In the genomic region with DNA sequence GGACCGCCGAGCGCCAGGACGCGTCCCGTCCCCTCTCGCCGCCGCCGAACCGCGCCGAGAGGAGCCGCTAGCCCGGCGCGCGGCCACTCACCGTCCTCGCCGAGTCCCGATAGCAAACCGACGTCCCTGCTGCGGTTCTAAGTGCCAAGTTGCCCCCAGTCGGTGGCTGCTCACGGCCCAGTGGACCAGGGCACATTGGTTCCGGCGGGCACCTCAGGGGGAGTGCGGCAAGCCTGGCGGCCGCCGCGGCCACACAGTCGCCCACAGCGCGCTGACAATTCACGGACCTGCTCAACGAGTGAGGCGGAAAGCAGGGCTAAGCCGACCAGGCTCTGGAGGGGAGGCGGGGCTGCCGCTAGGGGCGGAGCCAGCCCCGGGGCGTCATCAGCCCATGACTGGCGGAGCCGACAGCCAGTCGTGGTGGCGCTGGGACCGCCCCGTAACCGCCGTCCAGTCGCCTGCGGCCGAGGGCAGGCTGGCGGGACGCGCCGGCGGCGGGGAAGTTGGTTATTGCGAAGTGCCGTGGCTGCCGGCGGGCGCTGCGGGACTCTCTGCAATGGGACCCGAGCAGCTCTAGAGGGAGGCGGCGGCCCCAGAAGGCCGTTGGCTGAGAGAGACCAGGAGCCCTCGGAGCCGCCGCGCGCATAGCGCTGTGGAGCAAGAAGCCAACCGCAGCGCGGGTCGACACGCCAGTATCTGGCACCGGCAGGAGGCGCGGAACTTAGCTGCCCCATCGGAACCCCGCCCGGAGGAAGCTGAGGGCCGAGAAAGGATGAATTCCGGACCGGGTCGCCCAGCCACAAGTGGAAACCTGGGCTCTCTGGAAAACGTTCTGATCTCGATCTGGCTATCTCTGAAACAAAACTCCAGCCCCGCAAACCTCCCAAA, we compare ENCODE assay signal across 8 cellular contexts. TPM values are rescaled to one million over a fixed set of nuclear protein-coding genes. Genes with fewer than 3 reads are reported as not detected.
DNase-seq lines count a peak whose midpoint lies in the region; ATAC-seq and TF ChIP-seq lines count a peak whose summit lies in the region.

A gene with protein sequence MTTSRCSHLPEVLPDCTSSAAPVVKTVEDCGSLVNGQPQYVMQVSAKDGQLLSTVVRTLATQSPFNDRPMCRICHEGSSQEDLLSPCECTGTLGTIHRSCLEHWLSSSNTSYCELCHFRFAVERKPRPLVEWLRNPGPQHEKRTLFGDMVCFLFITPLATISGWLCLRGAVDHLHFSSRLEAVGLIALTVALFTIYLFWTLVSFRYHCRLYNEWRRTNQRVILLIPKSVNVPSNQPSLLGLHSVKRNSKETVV (minus strand): TSS at position 300 of the 888 bp plus-strand sequence. CDS start 112,387 bp downstream, outside the sequence.

- no peaks in the 10 kb centered on the region for H3K36me3 ChIP-seq in Panc1 (ENCODE audit: control insufficient read depth, insufficient read depth, low read length)
- H3K36me3 ChIP-seq in esophagus squamous epithelium: no peaks in the 10 kb centered on the region

- H3K4me1 ChIP-seq in Panc1 (ENCODE audit: control insufficient read depth, insufficient read depth, low read length): no peaks in the 10 kb centered on the region; the same call in 1 of the 2 replicates
- H3K4me1 ChIP-seq in esophagus squamous epithelium: peaks cover 3 to 28% (median 7%) of the 10 kb centered on the region in 3 donors

- peak within 1 kb of the TSS; percentile 54; the same call in 1 of the 2 replicates for H3K27ac ChIP-seq in Panc1 (ENCODE audit: low read length)
- peak within 1 kb of the TSS; percentile 80 to 92 (median 88) for H3K27ac ChIP-seq in esophagus squamous epithelium

- peak; percentile 57 for DNase-seq in DMS79 treated with DMSO at 0.1 percent for 48 hours (lab: John Stamatoyannopoulos, UW)
- DNase-seq in KBM-7: peak; percentile 97
- peak; percentile 67 for DNase-seq in Panc1 (ENCODE audit: low read depth, low spot score)
- peak; percentile 90 for DNase-seq in activated T-helper 1 cell treated with Interleukin-2 at 50 U/mL for 16 hours (ENCODE audit: low read depth)
- peak; percentile 74 for DNase-seq in esophagus squamous epithelium (lab: John Stamatoyannopoulos, UW)
- DNase-seq in myocyte (ENCODE audit: low read depth): peak; percentile 96
- peak; percentile 78 to 93 for DNase-seq in stimulated activated CD8-positive, alpha-beta memory T cell treated with anti-CD3 and anti-CD28 coated beads, Interleukin-7, amount 100 ng/mL, for 4 hours (ENCODE audit: low read depth in 2 of 2)

- WGBS in esophagus squamous epithelium, 2 donors: 0 to 10% methylated on average over 2 to 15 of the region's 97 CpGs

- H3K9me3 ChIP-seq in Panc1 (ENCODE audit: control insufficient read depth, insufficient read depth, low read depth, low read length) (no peaks in the 10 kb centered on the region), esophagus squamous epithelium (no peaks in the 10 kb centered on the region)

- CTCF ChIA-PET in Panc1 (lab: Charles Lee): interaction anchor here (0.6 kb wide), 2 partner anchors 37 to 1124 kb away, joined by 3 read pairs; no protein-coding TSS in a partner anchor

- no TSS peak for BruUV-seq in Panc1 (replicated peaks; lab: Mats Ljungman, UMichigan)

- TF ChIP-seq POLR2A in esophagus squamous epithelium (IDR thresholded peaks at IDR 0.05): peak in 3 of 4 donors; percentile 72 to 94 (median 90)

- ATAC-seq in GM21723 (IDR thresholded peaks at IDR 0.05; ENCODE audit: unreplicated experiment): peak; percentile 99
- peak; percentile 99 for ATAC-seq in Panc1

- H3K4me3 ChIP-seq in Panc1 (ENCODE audit: low read depth in 2 of 2, low read length in 2 of 2) (peak within 1 kb of the TSS; percentile 68 to 82), esophagus squamous epithelium (peak within 1 kb of the TSS; percentile 57 to 91 (median 72))

- in situ Hi-C loops in KBM-7 (cut with MboI; ENCODE audit: low pct_unique_long_range_greater_than_20kb, low sequenced_read_pairs): no loop called here
- in situ Hi-C loops in Panc1 (cut with HindIII; ENCODE audit: low pct_unique_long_range_greater_than_20kb, low sequenced_read_pairs): no loop called here

- TF ChIP-seq CTCF in Panc1 (IDR thresholded peaks at IDR 0.05) (peak; percentile 49), esophagus squamous epithelium (IDR thresholded peaks at IDR 0.05) (peak; percentile 9 to 58 (median 24))

- intact Hi-C loops in Panc1 (cut with micrococcal nuclease; ENCODE audit: unreplicated experiment) (no loop called here), esophagus squamous epithelium (cut with DNase I) (no loop called here)

- no peaks in the 10 kb centered on the region; the same call in 1 of the 2 replicates for H3K27me3 ChIP-seq in Panc1 (ENCODE audit: control insufficient read depth, insufficient read depth, low read length)
- H3K27me3 ChIP-seq in esophagus squamous epithelium: peaks cover 0 to 39% (median 0%) of the 10 kb centered on the region in 4 donors

- POLR2A ChIA-PET in Panc1 (lab: Charles Lee): no interaction called here

RNA-seq across cellular contexts. Expression of the gene that starts here (rescaled TPM):
- total RNA-seq in Panc1 (2021; ENCODE audit: unreplicated experiment) (3.0 TPM), esophagus squamous epithelium (1 to 10 TPM; 1.9 to 5.3 (median 2.5) TPM), myocyte (5.5 and 12.6 TPM in 2 replicates)
- 1.4 TPM for polyA plus RNA-seq in Panc1 (2012; ENCODE audit: insufficient read length)
- 7.9 TPM for polyA plus RNA-seq in myocyte (2012)

Comparison
In these comparisons a context has a peak if more than half of its experiments do, and no peak if none do; other contexts are left out.
1. Peak in every context shown above with its lines: DNase-seq, ATAC-seq, H3K4me3 ChIP-seq and H3K27ac ChIP-seq.